ENCODE assay signal across 1 cellular context in genomic region chrX:145729635-145730034, GRCh38.
TF ChIP-seq lines count a peak whose summit lies in the region.

No MANE protein-coding gene starts in this region.

TF ChIP-seq in GM23338, 12 proteins besides CTCF, POLR2A, EP300 and RAD21 (continued from another document):
- no peak for TF ChIP-seq ZNF462 (CRISPR knock-in tag; IDR thresholded peaks at IDR 0.05)
- no peak for TF ChIP-seq ZNF114 (CRISPR knock-in tag; IDR thresholded peaks at IDR 0.05)
- no peak for TF ChIP-seq POLR2AphosphoS5 (IDR thresholded peaks at IDR 0.05; ENCODE audit: low read depth)
- no peak for TF ChIP-seq NANOG (IDR thresholded peaks at IDR 0.05; ENCODE audit: borderline replicate concordance)
- TF ChIP-seq STAT1 (IDR thresholded peaks at IDR 0.05; ENCODE audit: unreplicated experiment), result no peak
